ENCODE assay signal across 8 cellular contexts in genomic region chr7:150451097-150451793, GRCh38. TPM values are rescaled to one million over a fixed set of nuclear protein-coding genes. Genes with fewer than 3 reads are reported as not detected.
DNase-seq lines count a peak whose midpoint lies in the region; ATAC-seq and TF ChIP-seq lines count a peak whose summit lies in the region.

No MANE protein-coding gene starts in this region.

- TF ChIP-seq CTCF in breast epithelium (IDR thresholded peaks at IDR 0.05) (no peak), MCF 10A (IDR thresholded peaks at IDR 0.05; ENCODE audit: unreplicated experiment) (no peak), endodermal cell (conservative IDR thresholded peaks at IDR 0.05) (no peak), foreskin keratinocyte (conservative IDR thresholded peaks at IDR 0.05) (no peak)

- DNase-seq in breast epithelium (ENCODE audit: low spot score in 2 of 2) (no peak), MCF 10A (ENCODE audit: unreplicated experiment) (no peak), endodermal cell (peak; percentile 36), retina (peak; percentile 72), foreskin keratinocyte (no peak), DMS53 treated with DMSO at 0.1 percent for 48 hours (lab: John Stamatoyannopoulos, UW; ENCODE audit: unreplicated experiment) (no peak), cerebellar cortex (ENCODE audit: low spot score) (no peak)
- DNase-seq in activated CD4-positive, alpha-beta T cell treated with anti-CD3 and anti-CD28 coated beads for 4 hours = peak; percentile 61 to 71

- H3K4me1 Mint-ChIP-seq in MCF 10A (ENCODE audit: insufficient read depth, unreplicated experiment) (no peaks in the 10 kb centered on the region), endodermal cell (no peaks in the 10 kb centered on the region)

- 80 to 84% methylated on average over 6 to 19 of the region's 19 CpGs for WGBS in endodermal cell (ENCODE audit: insufficient coverage in 1 of 2, insufficient read length in 1 of 2), 2 experiments

- H3K9me3 ChIP-seq in breast epithelium = peaks cover 0 to 4% of the 10 kb centered on the region in 2 donors
- peaks cover 6% of the 10 kb centered on the region for H3K9me3 ChIP-seq in endodermal cell (ENCODE audit: control insufficient read depth, low read length)

- H3K27ac Mint-ChIP-seq in MCF 10A (ENCODE audit: low read depth, unreplicated experiment) (no peak overlapping the region), endodermal cell (no peak overlapping the region)

- CTCF ChIA-PET in MCF 10A (lab: Yijun Ruan, JAX) = interaction anchor here (0.6 to 1.8 kb wide), 7 partner anchors 15 to 455 kb away, joined by 3 to 5 read pairs (median 3); no protein-coding TSS in a partner anchor

- H3K27me3 ChIP-seq in breast epithelium (no peaks in the 10 kb centered on the region), endodermal cell (ENCODE audit: control insufficient read depth, insufficient read depth, low read length, poor library complexity, severe bottlenecking) (peaks cover 20% of the 10 kb centered on the region), foreskin keratinocyte (peaks cover 6% of the 10 kb centered on the region)

- H3K36me3 ChIP-seq in breast epithelium = no peaks in the 10 kb centered on the region
- H3K36me3 ChIP-seq in endodermal cell (ENCODE audit: control insufficient read depth, insufficient read depth, low read length) = no peaks in the 10 kb centered on the region

- no peaks in the 10 kb centered on the region for H3K36me3 Mint-ChIP-seq in MCF 10A (ENCODE audit: insufficient read depth, unreplicated experiment)
- no peaks in the 10 kb centered on the region for H3K36me3 Mint-ChIP-seq in endodermal cell (ENCODE audit: low read depth)

- H3K4me3 ChIP-seq in breast epithelium (peak overlapping the region; percentile 44 to 61 (median 44)), endodermal cell (ENCODE audit: low read length) (no peak overlapping the region)

- no TSS peak for BruUV-seq in MCF 10A (replicated peaks; lab: Mats Ljungman, UMichigan)

- H3K9ac ChIP-seq in endodermal cell (ENCODE audit: extremely low read depth, low read length, poor library complexity, severe bottlenecking) = no peak overlapping the region

- ATAC-seq in foreskin keratinocyte = no peak

- H3K27ac ChIP-seq in breast epithelium = peak overlapping the region in 1 of 2 donors; percentile 78
- H3K27ac ChIP-seq in endodermal cell (ENCODE audit: low read depth, low read length) = no peak overlapping the region
- no peak overlapping the region for H3K27ac ChIP-seq in foreskin keratinocyte

- H3K4me1 ChIP-seq in breast epithelium (no peaks in the 10 kb centered on the region), endodermal cell (ENCODE audit: control insufficient read depth, insufficient read depth, low read length) (no peaks in the 10 kb centered on the region), foreskin keratinocyte (no peaks in the 10 kb centered on the region)

- TF ChIP-seq POLR2A in breast epithelium (IDR thresholded peaks at IDR 0.05) = no peak

- H3K27me3 Mint-ChIP-seq in MCF 10A (ENCODE audit: insufficient read depth, unreplicated experiment) (peaks cover 17% of the 10 kb centered on the region), endodermal cell (ENCODE audit: insufficient read depth) (peaks cover 73% of the 10 kb centered on the region)

- peaks cover 2% of the 10 kb centered on the region for H3K9me3 Mint-ChIP-seq in MCF 10A (ENCODE audit: unreplicated experiment)
- peaks cover 6% of the 10 kb centered on the region for H3K9me3 Mint-ChIP-seq in endodermal cell

- POLR2A ChIA-PET in MCF 10A (lab: Yijun Ruan, JAX) = no interaction called here

- intact Hi-C loops in breast epithelium (cut with DNase I; ENCODE audit: low total_unique reads) = no loop called here
- intact Hi-C loops in MCF 10A (cut with micrococcal nuclease) = no loop called here

- H3K4me3 Mint-ChIP-seq in MCF 10A (ENCODE audit: unreplicated experiment) (no peak overlapping the region), endodermal cell (no peak overlapping the region)

RNA-seq across cellular contexts. Expression of gene GIMAP8, which starts 0.8 kb away (rescaled TPM):
- total RNA-seq in breast epithelium (10 to 100 TPM in 2 of 3 donors, 1 to 10 TPM in 1; 7.2 to 11.5 (median 10.4) TPM), MCF 10A (2022) (not detected in 2 replicates), endodermal cell (not detected), foreskin keratinocyte (0.07 TPM in 1 of 2 replicates, not detected in the other)
- not detected for polyA plus RNA-seq in endodermal cell (2013, experiment 1 of 2)
- not detected for polyA plus RNA-seq in endodermal cell (2013, experiment 2 of 2)
- 0.01 and 0.02 TPM in 2 replicates for polyA plus RNA-seq in foreskin keratinocyte

Comparison
In these comparisons a context has a peak if more than half of its experiments do, and no peak if none do; other contexts are left out.
1. DNase-seq: peak in activated CD4-positive, alpha-beta T cell treated with anti-CD3 and anti-CD28 coated beads for 4 hours (2 of 2), endodermal cell (single experiment) and retina (single experiment); none in breast epithelium (0 of 2), MCF 10A (single experiment), foreskin keratinocyte (0 of 2), DMS53 treated with DMSO at 0.1 percent for 48 hours (single experiment) and cerebellar cortex (single experiment).